1 cellular context compared by ENCODE assay signal in genomic region chr10:12534824-12535223, GRCh38.
TF ChIP-seq lines count a peak whose summit lies in the region.

No MANE protein-coding gene starts in this region.

TF ChIP-seq in SK-N-SH treated with all-trans-retinoic acid at 6 μM for 48 hours, 23 proteins besides CTCF, POLR2A, EP300 and RAD21 (continued from another document):
- TF ChIP-seq ZNF565 (CRISPR knock-in tag; conservative IDR thresholded peaks at IDR 0.05; ENCODE audit: low read depth) (no peak), TCF4 (CRISPR knock-in tag; IDR thresholded peaks at IDR 0.05; ENCODE audit: borderline replicate concordance) (no peak), OSR1 (CRISPR knock-in tag; IDR thresholded peaks at IDR 0.05) (no peak), ARNTL (CRISPR knock-in tag; IDR thresholded peaks at IDR 0.05; ENCODE audit: borderline replicate concordance, low read depth) (no peak)
- TF ChIP-seq, protein P1, sequence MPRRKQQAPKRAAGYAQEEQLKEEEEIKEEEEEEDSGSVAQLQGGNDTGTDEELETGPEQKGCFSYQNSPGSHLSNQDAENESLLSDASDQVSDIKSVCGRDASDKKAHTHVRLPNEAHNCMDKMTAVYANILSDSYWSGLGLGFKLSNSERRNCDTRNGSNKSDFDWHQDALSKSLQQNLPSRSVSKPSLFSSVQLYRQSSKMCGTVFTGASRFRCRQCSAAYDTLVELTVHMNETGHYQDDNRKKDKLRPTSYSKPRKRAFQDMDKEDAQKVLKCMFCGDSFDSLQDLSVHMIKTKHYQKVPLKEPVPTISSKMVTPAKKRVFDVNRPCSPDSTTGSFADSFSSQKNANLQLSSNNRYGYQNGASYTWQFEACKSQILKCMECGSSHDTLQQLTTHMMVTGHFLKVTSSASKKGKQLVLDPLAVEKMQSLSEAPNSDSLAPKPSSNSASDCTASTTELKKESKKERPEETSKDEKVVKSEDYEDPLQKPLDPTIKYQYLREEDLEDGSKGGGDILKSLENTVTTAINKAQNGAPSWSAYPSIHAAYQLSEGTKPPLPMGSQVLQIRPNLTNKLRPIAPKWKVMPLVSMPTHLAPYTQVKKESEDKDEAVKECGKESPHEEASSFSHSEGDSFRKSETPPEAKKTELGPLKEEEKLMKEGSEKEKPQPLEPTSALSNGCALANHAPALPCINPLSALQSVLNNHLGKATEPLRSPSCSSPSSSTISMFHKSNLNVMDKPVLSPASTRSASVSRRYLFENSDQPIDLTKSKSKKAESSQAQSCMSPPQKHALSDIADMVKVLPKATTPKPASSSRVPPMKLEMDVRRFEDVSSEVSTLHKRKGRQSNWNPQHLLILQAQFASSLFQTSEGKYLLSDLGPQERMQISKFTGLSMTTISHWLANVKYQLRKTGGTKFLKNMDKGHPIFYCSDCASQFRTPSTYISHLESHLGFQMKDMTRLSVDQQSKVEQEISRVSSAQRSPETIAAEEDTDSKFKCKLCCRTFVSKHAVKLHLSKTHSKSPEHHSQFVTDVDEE (CRISPR knock-in tag; IDR thresholded peaks at IDR 0.05), result no peak
